26 cellular contexts compared by ENCODE assay signal in genomic region chr14:63701614-63702291, GRCh38. TPM values are rescaled to one million over a fixed set of nuclear protein-coding genes. Genes with fewer than 3 reads are reported as not detected.
DNase-seq lines count a peak whose midpoint lies in the region; ATAC-seq and TF ChIP-seq lines count a peak whose summit lies in the region.
"Had no signal": no experiment of that assay in that cellular context is flagged by ENCODE, and none has a peak within 500 bp of the region (broad histone marks: within the 10 kb centered on the region; RNA-seq: fewer than 3 reads in every experiment).

No MANE protein-coding gene starts in this region.

- no peaks in the 10 kb centered on the region for H4K20me1 ChIP-seq in Loucy (ENCODE audit: insufficient read depth, low read length, poor library complexity, severe bottlenecking)

- peaks cover 51% of the 10 kb centered on the region for H3K4me1 Mint-ChIP-seq in CD8-positive, alpha-beta T cell (ENCODE audit: low read depth)
- H3K4me1 Mint-ChIP-seq in activated B cell treated with CpG ODN at 0.5 μM for 24 hours (peaks cover 75% of the 10 kb centered on the region), naive B cell (peaks cover 39 to 59% (median 43%) of the 10 kb centered on the region in 3 donors)
- H3K4me1 Mint-ChIP-seq: nephron had no signal

- H3K4me3 Mint-ChIP-seq in CD8-positive, alpha-beta T cell = no peak overlapping the region
- peak overlapping the region; percentile 50 for H3K4me3 Mint-ChIP-seq in activated B cell treated with CpG ODN at 0.5 μM for 24 hours
- H3K4me3 Mint-ChIP-seq in naive B cell = peak overlapping the region in 6 of 8 donors; percentile 26 to 85 (median 38)
- H3K4me3 Mint-ChIP-seq: activated CD4-positive, alpha-beta memory T cell treated with anti-CD3 and anti-CD28 coated beads for 36 hours; nephron had no signal

- TF ChIP-seq CTCF in CD8-positive, alpha-beta T cell (IDR thresholded peaks at IDR 0.05) = no peak
- TF ChIP-seq CTCF in Loucy (conservative IDR thresholded peaks at IDR 0.05; ENCODE audit: low read length) (no peak), activated B cell treated with CpG ODN at 0.5 μM for 24 hours (IDR thresholded peaks at IDR 0.05) (no peak)

- H3F3A ChIP-seq in Loucy (ENCODE audit: low read depth) = no peaks in the 10 kb centered on the region

- H3K36me3 Mint-ChIP-seq in CD8-positive, alpha-beta T cell = peaks cover 17% of the 10 kb centered on the region
- peaks cover 16% of the 10 kb centered on the region for H3K36me3 Mint-ChIP-seq in activated B cell treated with CpG ODN at 0.5 μM for 24 hours (ENCODE audit: low read depth)
- H3K36me3 Mint-ChIP-seq in naive B cell = peaks cover 0 to 8% of the 10 kb centered on the region in 2 donors

- H3K4me3 ChIP-seq in CD8-positive, alpha-beta T cell (ENCODE audit: low read depth, low read length) = no peak overlapping the region
- no peak overlapping the region for H3K4me3 ChIP-seq in Loucy (ENCODE audit: low read length, poor library complexity, severe bottlenecking)
- H3K4me3 ChIP-seq: pancreas, PC-9, upper lobe of right lung had no signal

- POLR2A ChIA-PET in CD8-positive, alpha-beta T cell (lab: Charles Lee) = interaction anchor here (0.6 to 1.2 kb wide), 2 partner anchors 26 to 60 kb away, joined by 3 read pairs; no protein-coding TSS in a partner anchor
- POLR2A ChIA-PET in activated B cell treated with CpG ODN at 0.5 μM for 24 hours (lab: Charles Lee) = interaction anchor here (0.6 to 1.8 kb wide), 6 partner anchors 10 to 292 kb away, joined by 3 to 12 read pairs (median 6); partner anchors contain the start of gene WDR89

- no peak for ATAC-seq in CD8-positive, alpha-beta T cell
- ATAC-seq in activated B cell treated with CpG ODN at 0.5 μM for 24 hours (ENCODE audit: low read depth) (no peak), naive B cell (ENCODE audit: low read depth in 2 of 2) (no peak), GM18498 (IDR thresholded peaks at IDR 0.05; ENCODE audit: unreplicated experiment) (no peak)
- ATAC-seq: HCT116, right cardiac atrium, upper lobe of right lung had no signal

- no peak overlapping the region for H3K9ac ChIP-seq in Loucy (ENCODE audit: low read depth, low read length, poor library complexity, severe bottlenecking)

- peak overlapping the region; percentile 23 for H3K27ac Mint-ChIP-seq in CD8-positive, alpha-beta T cell
- H3K27ac Mint-ChIP-seq in activated B cell treated with CpG ODN at 0.5 μM for 24 hours (peak overlapping the region; percentile 75), naive B cell (peak overlapping the region; percentile 60 to 85 (median 69))
- H3K27ac Mint-ChIP-seq: activated CD4-positive, alpha-beta memory T cell treated with anti-CD3 and anti-CD28 coated beads for 36 hours; nephron had no signal

- peak overlapping the region; percentile 13 for H3K4me2 ChIP-seq in Loucy (ENCODE audit: low read depth, low read length, poor library complexity, severe bottlenecking)
- H3K4me2 ChIP-seq: PC-9 had no signal

- no peaks in the 10 kb centered on the region for H3K27me3 ChIP-seq in CD8-positive, alpha-beta T cell (ENCODE audit: insufficient read depth, low read length)
- H3K27me3 ChIP-seq in Loucy (ENCODE audit: insufficient read depth, low read length, poor library complexity, severe bottlenecking) = no peaks in the 10 kb centered on the region
- H3K27me3 ChIP-seq: pancreas, upper lobe of right lung had no signal

- no peaks in the 10 kb centered on the region for H3K27me3 Mint-ChIP-seq in CD8-positive, alpha-beta T cell (ENCODE audit: low read depth)
- H3K27me3 Mint-ChIP-seq in activated B cell treated with CpG ODN at 0.5 μM for 24 hours (no peaks in the 10 kb centered on the region), naive B cell (no peaks in the 10 kb centered on the region)
- H3K27me3 Mint-ChIP-seq: activated CD4-positive, alpha-beta memory T cell treated with anti-CD3 and anti-CD28 coated beads for 36 hours had no signal

- H3K27ac ChIP-seq in CD8-positive, alpha-beta T cell (ENCODE audit: low read depth, low read length) = no peak overlapping the region
- H3K27ac ChIP-seq: C4-2B, pancreas, PC-9, upper lobe of right lung, WERI-Rb-1 had no signal

- CTCF ChIA-PET in CD8-positive, alpha-beta T cell (lab: Charles Lee) = interaction anchor here (1.4 kb wide), 1 partner anchor 70 kb away, joined by 3 read pairs; no protein-coding TSS in a partner anchor
- CTCF ChIA-PET in activated B cell treated with CpG ODN at 0.5 μM for 24 hours (lab: Charles Lee) = interaction anchor here (1.2 to 1.8 kb wide), 2 partner anchors 26 to 68 kb away, joined by 3 to 4 read pairs; partner anchors contain the start of gene SGPP1

- H2AFZ ChIP-seq in Loucy (ENCODE audit: low read length) = no peak overlapping the region
- H2AFZ ChIP-seq: PC-9 had no signal

- no peaks in the 10 kb centered on the region for H3K9me2 ChIP-seq in Loucy (replicated peaks; ENCODE audit: low read depth, low read length)

- no peaks in the 10 kb centered on the region for H3K9me3 ChIP-seq in CD8-positive, alpha-beta T cell (ENCODE audit: low read length)
- no peaks in the 10 kb centered on the region for H3K9me3 ChIP-seq in Loucy (ENCODE audit: insufficient read depth, low read depth, low read length)
- H3K9me3 ChIP-seq: pancreas, upper lobe of right lung had no signal

- no peak for DNase-seq in CD8-positive, alpha-beta T cell
- DNase-seq in activated B cell treated with CpG ODN at 0.5 μM for 24 hours (no peak), naive B cell (no peak), 8988T (no peak), T1000 (lab: John Stamatoyannopoulos, UW) (no peak), superior temporal gyrus (ENCODE audit: extremely low spot score) (no peak)
- DNase-seq: activated CD4-positive, alpha-beta memory T cell treated with anti-CD3 and anti-CD28 coated beads for 36 hours; activated effector memory CD4-positive, alpha-beta T cell treated with anti-CD3 and anti-CD28 coated beads, Interleukin-2, amount 50 U/mL, for 16 hours; amniotic stem cell; dermis blood vessel endothelial cell; GF-D8; KG1; MV-4-11; NCI-H69; pancreas; PC-9; right cardiac atrium; SHP77 treated with DMSO at 0.1 percent for 48 hours; T-helper 1 cell; upper lobe of right lung; WERI-Rb-1 had no signal

- H3K36me3 ChIP-seq in CD8-positive, alpha-beta T cell (ENCODE audit: insufficient read depth, low read length) = no peaks in the 10 kb centered on the region
- H3K36me3 ChIP-seq in Loucy (ENCODE audit: insufficient read depth, low read length) = 0 out of 2 replicates have a peak, but pooled peaks cover 9% of the 10 kb centered on the region
- H3K36me3 ChIP-seq: pancreas, upper lobe of right lung had no signal

- intact Hi-C loops in CD8-positive, alpha-beta T cell (cut with DNase I, micrococcal nuclease) = no loop called here
- intact Hi-C loops in activated B cell treated with CpG ODN at 0.5 μM for 24 hours (cut with micrococcal nuclease) = no loop called here

- peaks cover 18% of the 10 kb centered on the region for H3K79me2 ChIP-seq in Loucy (ENCODE audit: insufficient read depth, low read length)

- H3K4me1 ChIP-seq in CD8-positive, alpha-beta T cell (ENCODE audit: insufficient read depth, low read length) = peaks cover 13% of the 10 kb centered on the region
- peaks cover 14% of the 10 kb centered on the region for H3K4me1 ChIP-seq in Loucy (ENCODE audit: insufficient read depth, low read length, poor library complexity, severe bottlenecking)

- no peaks in the 10 kb centered on the region for H3K9me3 Mint-ChIP-seq in CD8-positive, alpha-beta T cell
- H3K9me3 Mint-ChIP-seq in activated B cell treated with CpG ODN at 0.5 μM for 24 hours (no peaks in the 10 kb centered on the region), naive B cell (peaks cover 0 to 1% (median 0%) of the 10 kb centered on the region in 7 donors)
- H3K9me3 Mint-ChIP-seq: activated CD4-positive, alpha-beta memory T cell treated with anti-CD3 and anti-CD28 coated beads for 36 hours; nephron had no signal

RNA-seq across cellular contexts. Expression of gene SGPP1, which starts 26.1 kb away (rescaled TPM):
- total RNA-seq in CD8-positive, alpha-beta T cell = 10 to 100 TPM; 15.9 to 16.5 TPM
- total RNA-seq in activated B cell treated with CpG ODN at 0.5 μM for 24 hours = 20.9 and 21.2 TPM in 2 replicates
- 10 to 100 TPM in 4 of 6 donors, 1 to 10 TPM in 2; 9.4 to 20.8 (median 13.2) TPM for polyA plus RNA-seq in naive B cell (ENCODE audit: low read depth in 6 of 6)

Comparison
In these comparisons a context has a peak if more than half of its experiments do, and no peak if none do; other contexts are left out.
1. H3K27ac Mint-ChIP-seq: peak in every context shown above with its lines; median percentile 75 in activated B cell treated with CpG ODN at 0.5 μM for 24 hours; 69 in naive B cell; 23 in CD8-positive, alpha-beta T cell.